In the genomic region with DNA sequence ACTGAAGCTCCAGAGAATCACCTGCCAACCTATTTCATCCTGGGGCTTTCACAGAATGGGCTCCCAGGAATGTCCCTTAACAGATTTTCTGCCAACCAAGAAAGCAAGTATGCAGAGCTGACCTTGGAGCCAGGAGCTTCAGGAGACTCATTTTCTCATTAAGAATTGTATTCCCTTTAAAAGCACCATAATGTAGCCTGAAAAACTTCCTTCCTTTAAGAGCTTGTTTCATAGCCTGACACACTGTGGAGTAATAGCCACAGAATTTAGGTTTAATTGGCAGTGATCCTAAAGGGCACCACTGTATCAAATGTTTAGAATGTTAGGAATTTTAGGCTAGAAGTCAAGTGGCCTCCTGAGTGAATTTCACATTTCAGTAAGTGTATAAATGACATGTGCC, we compare ENCODE assay signal across 20 cellular contexts.
DNase-seq lines count a peak whose midpoint lies in the region; ATAC-seq and TF ChIP-seq lines count a peak whose summit lies in the region.
"Had no signal": no experiment of that assay in that cellular context is flagged by ENCODE, and none has a peak within 500 bp of the region (broad histone marks: within the 10 kb centered on the region; RNA-seq: fewer than 3 reads in every experiment).

No MANE protein-coding gene starts in this region.

- H3K9me2 ChIP-seq in PC-9 (ENCODE audit: insufficient read depth) = no peaks in the 10 kb centered on the region

- H2AFZ ChIP-seq in PC-9 = no peak overlapping the region

- H3K9me3 ChIP-seq in PC-9 (ENCODE audit: insufficient read depth, low read depth) = no peaks in the 10 kb centered on the region; the same call in 1 of the 2 replicates
- peaks cover 0 to 2% of the 10 kb centered on the region in 2 donors for H3K9me3 ChIP-seq in lung (ENCODE audit: control insufficient read depth in 2 of 2, insufficient read depth in 1 of 2, low read length in 1 of 2)
- H3K9me3 ChIP-seq in effector memory CD4-positive, alpha-beta T cell (ENCODE audit: control insufficient read depth, low read length) = no peaks in the 10 kb centered on the region
- H3K9me3 ChIP-seq: adrenal gland, BLaER1, gastrocnemius medialis had no signal

- peak; percentile 41 for DNase-seq in GM04503 (ENCODE audit: low read depth)
- peak; percentile 1 to 40 for DNase-seq in PC-9
- DNase-seq in epithelial cell of esophagus (ENCODE audit: low read depth) = peak; percentile 10
- DNase-seq in lung (ENCODE audit: low spot score) = no peak
- no peak for DNase-seq in activated CD4-positive, alpha-beta T cell treated with anti-CD3 and anti-CD28 coated beads, Interleukin-2, amount 50 U/mL, for 48 hours
- DNase-seq in effector memory CD4-positive, alpha-beta T cell = no peak
- DNase-seq: activated CD4-positive, alpha-beta memory T cell treated with anti-CD3 and anti-CD28 coated beads, Interleukin-2, amount 10 ng/mL, durations not matched to agents 7 days and 5 days; adrenal gland; DMS 273 treated with DMSO at 0.1 percent for 48 hours; gastrocnemius medialis; H9; midbrain; NCI-H1436 treated with DMSO at 0.1 percent for 48 hours; nucleus accumbens; stimulated activated naive CD8-positive, alpha-beta T cell treated with anti-CD3 and anti-CD28 coated beads, Interleukin-15, Interleukin-2, amounts not matched to agents 100 U/mL and 50 U/mL, for 24 hours had no signal

- CTCF ChIA-PET in PC-9 (lab: Charles Lee) = no interaction called here

- H3K79me2 ChIP-seq in PC-9 (ENCODE audit: low read depth) = no peaks in the 10 kb centered on the region

- POLR2A ChIA-PET in PC-9 (lab: Charles Lee; ENCODE audit: unreplicated experiment) = no interaction called here

- H3K4me1 ChIP-seq in PC-9 (replicated peaks; ENCODE audit: insufficient read depth) (no peaks in the 10 kb centered on the region), lung (ENCODE audit: control insufficient read depth in 2 of 2, insufficient read depth in 2 of 2, low read length in 2 of 2) (peaks cover 0 to 8% of the 10 kb centered on the region in 2 donors)
- no peaks in the 10 kb centered on the region for H3K4me1 ChIP-seq in effector memory CD4-positive, alpha-beta T cell (ENCODE audit: control insufficient read depth, insufficient read depth, low read length, poor library complexity, severe bottlenecking)
- H3K4me1 ChIP-seq: adrenal gland, BLaER1, gastrocnemius medialis had no signal

- no peaks in the 10 kb centered on the region for H3K27me3 ChIP-seq in PC-9 (ENCODE audit: insufficient read depth, low read depth)
- no peaks in the 10 kb centered on the region for H3K27me3 ChIP-seq in lung (ENCODE audit: control insufficient read depth, insufficient read depth)
- no peaks in the 10 kb centered on the region for H3K27me3 ChIP-seq in effector memory CD4-positive, alpha-beta T cell (replicated peaks; ENCODE audit: control insufficient read depth, insufficient read depth, low read length, poor library complexity, severe bottlenecking)
- H3K27me3 ChIP-seq: adrenal gland, BLaER1, gastrocnemius medialis had no signal

- TF ChIP-seq CTCF in PC-9 (conservative IDR thresholded peaks at IDR 0.05) (no peak), epithelial cell of esophagus (IDR thresholded peaks at IDR 0.05; ENCODE audit: insufficient read depth, low read depth, low read length, missing control alignments) (no peak), lung (IDR thresholded peaks at IDR 0.05; ENCODE audit: control extremely low read depth, extremely low read depth) (no peak)

- H3K4me2 ChIP-seq in PC-9 = no peak overlapping the region
- H3K4me2 ChIP-seq: BLaER1, smooth muscle cell had no signal

- no TSS peak for BruUV-seq in PC-9 (replicated peaks; lab: Mats Ljungman, UMichigan)

- ATAC-seq in lung (ENCODE audit: insufficient read depth, low FRiP score) (peak; percentile 47), HG03469 (IDR thresholded peaks at IDR 0.05; ENCODE audit: unreplicated experiment) (no peak), GM21526 (IDR thresholded peaks at IDR 0.05; ENCODE audit: low FRiP score, unreplicated experiment) (no peak)
- ATAC-seq: gastrocnemius medialis; K562; stimulated activated naive CD8-positive, alpha-beta T cell treated with anti-CD3 and anti-CD28 coated beads, Interleukin-15, Interleukin-2, amounts not matched to agents 100 U/mL and 50 U/mL, for 24 hours had no signal

- H3F3A ChIP-seq in PC-9 (ENCODE audit: insufficient read depth, low read depth) = no peaks in the 10 kb centered on the region

- H3K27ac ChIP-seq in PC-9 (no peak overlapping the region), lung (ENCODE audit: low read depth in 1 of 2, low read length in 1 of 2) (no peak overlapping the region)
- H3K27ac ChIP-seq in effector memory CD4-positive, alpha-beta T cell (ENCODE audit: insufficient read depth, low read length, poor library complexity, severe bottlenecking) = no peak overlapping the region
- H3K27ac ChIP-seq: adrenal gland, BLaER1, gastrocnemius medialis had no signal

- intact Hi-C loops in PC-9 (cut with micrococcal nuclease; ENCODE audit: unreplicated experiment) = no loop called here

- H4K20me1 ChIP-seq in PC-9 (ENCODE audit: insufficient read depth) = no peaks in the 10 kb centered on the region
- H4K20me1 ChIP-seq: BLaER1 had no signal

- no peak overlapping the region for H3K4me3 ChIP-seq in PC-9
- no peak overlapping the region for H3K4me3 ChIP-seq in epithelial cell of esophagus (ENCODE audit: low read length)
- no peak overlapping the region for H3K4me3 ChIP-seq in lung
- no peak overlapping the region for H3K4me3 ChIP-seq in effector memory CD4-positive, alpha-beta T cell (ENCODE audit: insufficient read depth, low read depth, low read length, poor library complexity, severe bottlenecking)
- H3K4me3 ChIP-seq: adrenal gland, BLaER1, gastrocnemius medialis, K562, smooth muscle cell had no signal

- H3K36me3 ChIP-seq in PC-9 (ENCODE audit: low read depth) (no peaks in the 10 kb centered on the region), lung (ENCODE audit: control insufficient read depth in 2 of 2, insufficient read depth in 2 of 2, low read length in 2 of 2) (no peaks in the 10 kb centered on the region)
- no peaks in the 10 kb centered on the region for H3K36me3 ChIP-seq in effector memory CD4-positive, alpha-beta T cell (ENCODE audit: control insufficient read depth, insufficient read depth, low read length)
- H3K36me3 ChIP-seq: adrenal gland, BLaER1, gastrocnemius medialis had no signal

Comparison
In these comparisons a context has a peak if more than half of its experiments do, and no peak if none do; other contexts are left out.
1. DNase-seq: peak in GM04503 (single experiment), PC-9 (2 of 2) and epithelial cell of esophagus (single experiment); none in lung (single experiment), activated CD4-positive, alpha-beta T cell treated with anti-CD3 and anti-CD28 coated beads, Interleukin-2, amount 50 U/mL, for 48 hours (0 of 2) and effector memory CD4-positive, alpha-beta T cell (0 of 3).